In genomic region chr7:99407849-99408346, GRCh38 we compare ENCODE assay signal across 8 cellular contexts. TPM values are rescaled to one million over a fixed set of nuclear protein-coding genes. Genes with fewer than 3 reads are reported as not detected.
DNase-seq lines count a peak whose midpoint lies in the region; ATAC-seq and TF ChIP-seq lines count a peak whose summit lies in the region.

No MANE protein-coding gene starts in this region.

- H3K4me1 ChIP-seq in esophagus squamous epithelium = peaks cover 22 to 58% (median 24%) of the 10 kb centered on the region in 3 donors
- peaks cover 16 to 40% (median 30%) of the 10 kb centered on the region in 4 donors for H3K4me1 ChIP-seq in transverse colon

- H3K27me3 ChIP-seq in esophagus squamous epithelium (no peaks in the 10 kb centered on the region), transverse colon (no peaks in the 10 kb centered on the region)

- 0% methylated on average over 24 to 28 of the region's 28 CpGs for WGBS in esophagus squamous epithelium, 2 donors
- 0% methylated on average over 27 of the region's 28 CpGs; no CpG with 5 or more reads in 1 of the 2 donors for WGBS in transverse colon (ENCODE audit: low coverage in 1 of 2), 2 donors

- intact Hi-C loops in esophagus squamous epithelium (cut with DNase I) (no loop called here), transverse colon (cut with DNase I; ENCODE audit: low total_unique reads) (no loop called here)

- TF ChIP-seq POLR2A in esophagus squamous epithelium (IDR thresholded peaks at IDR 0.05) (no peak), transverse colon (IDR thresholded peaks at IDR 0.05) (no peak)

- H3K9me3 ChIP-seq in esophagus squamous epithelium (no peaks in the 10 kb centered on the region), transverse colon (no peaks in the 10 kb centered on the region)

- peaks cover 62% of the 10 kb centered on the region for H3K4me1 Mint-ChIP-seq in activated T-cell treated with anti-CD3 and anti-CD28 coated beads, Interleukin-2, amount 50 U/mL, for 24 hours (ENCODE audit: low read depth)
- H3K4me1 Mint-ChIP-seq in naive thymus-derived CD8-positive, alpha-beta T cell = peaks cover 40 to 74% (median 58%) of the 10 kb centered on the region in 4 donors

- H3K4me3 ChIP-seq in esophagus squamous epithelium = peak overlapping the region; percentile 74 to 98 (median 92)
- H3K4me3 ChIP-seq in transverse colon = peak overlapping the region; percentile 85 to 99 (median 88)

- no peaks in the 10 kb centered on the region for H3K9me3 Mint-ChIP-seq in activated T-cell treated with anti-CD3 and anti-CD28 coated beads, Interleukin-2, amount 50 U/mL, for 24 hours
- H3K9me3 Mint-ChIP-seq in naive thymus-derived CD8-positive, alpha-beta T cell = no peaks in the 10 kb centered on the region

- in situ Hi-C loops in transverse colon (cut with MboI; ENCODE audit: low pct_ligation_motif_present in 1 of 4, low pct_unique_long_range_greater_than_20kb in 1 of 4, low sequenced_read_pairs in 3 of 4) = no loop called here

- TF ChIP-seq EP300 in transverse colon (IDR thresholded peaks at IDR 0.05; ENCODE audit: low read depth) = no peak

- ATAC-seq in GM18517 (IDR thresholded peaks at IDR 0.05; ENCODE audit: unreplicated experiment) (peak; percentile 6), HG03159 (IDR thresholded peaks at IDR 0.05; ENCODE audit: unreplicated experiment) (no peak)
- peak; percentile 9 to 23 for ATAC-seq in naive thymus-derived CD8-positive, alpha-beta T cell

- peak overlapping the region; percentile 100 for H3K27ac Mint-ChIP-seq in activated T-cell treated with anti-CD3 and anti-CD28 coated beads, Interleukin-2, amount 50 U/mL, for 24 hours
- peak overlapping the region; percentile 82 to 99 (median 98) for H3K27ac Mint-ChIP-seq in naive thymus-derived CD8-positive, alpha-beta T cell

- DNase-seq in AG08395 (ENCODE audit: low spot score) (peak; percentile 89), NCI-H2081 (lab: John Stamatoyannopoulos, UW) (peak; percentile 40 to 70), esophagus squamous epithelium (lab: John Stamatoyannopoulos, UW) (no peak), transverse colon (peak; percentile 50)
- no peak for DNase-seq in activated T-cell treated with anti-CD3 and anti-CD28 coated beads, Interleukin-2, amount 50 U/mL, for 24 hours
- DNase-seq in naive thymus-derived CD8-positive, alpha-beta T cell = peak in 6 of 10 donors; percentile 23 to 38 (median 30)

- H3K36me3 ChIP-seq in esophagus squamous epithelium = peaks cover 6 to 56% (median 19%) of the 10 kb centered on the region in 3 donors
- H3K36me3 ChIP-seq in transverse colon = peaks cover 0 to 24% (median 10%) of the 10 kb centered on the region in 4 donors

- peaks cover 91% of the 10 kb centered on the region for H3K36me3 Mint-ChIP-seq in activated T-cell treated with anti-CD3 and anti-CD28 coated beads, Interleukin-2, amount 50 U/mL, for 24 hours (ENCODE audit: low read depth)
- H3K36me3 Mint-ChIP-seq in naive thymus-derived CD8-positive, alpha-beta T cell = peaks cover 5 to 43% (median 8%) of the 10 kb centered on the region in 3 donors

- TF ChIP-seq CTCF in esophagus squamous epithelium (IDR thresholded peaks at IDR 0.05) = no peak
- TF ChIP-seq CTCF in transverse colon (IDR thresholded peaks at IDR 0.05) = no peak

- POLR2A ChIA-PET in naive thymus-derived CD8-positive, alpha-beta T cell (lab: Charles Lee) = interaction anchor here (0.8 to 6.2 kb wide), 18 partner anchors 9 to 1022 kb away, joined by 3 to 102 read pairs (median 9); partner anchors contain the start of genes ARPC1B, CPSF4, MEPCE and PTCD1

- peak overlapping the region; percentile 96 to 99 (median 98) for H3K27ac ChIP-seq in esophagus squamous epithelium
- peak overlapping the region; percentile 91 to 99 (median 93) for H3K27ac ChIP-seq in transverse colon

- no peaks in the 10 kb centered on the region for H3K27me3 Mint-ChIP-seq in activated T-cell treated with anti-CD3 and anti-CD28 coated beads, Interleukin-2, amount 50 U/mL, for 24 hours
- no peaks in the 10 kb centered on the region for H3K27me3 Mint-ChIP-seq in naive thymus-derived CD8-positive, alpha-beta T cell

- H3K4me3 Mint-ChIP-seq in activated T-cell treated with anti-CD3 and anti-CD28 coated beads, Interleukin-2, amount 50 U/mL, for 24 hours = peak overlapping the region; percentile 94
- H3K4me3 Mint-ChIP-seq in naive thymus-derived CD8-positive, alpha-beta T cell = peak overlapping the region; percentile 91 to 100 (median 96)

RNA-seq across cellular contexts. Expression of gene PDAP1, which starts 0.5 kb away (rescaled TPM):
- total RNA-seq in esophagus squamous epithelium (100 to 1,000 TPM in 2 of 4 donors, 10 to 100 TPM in 2; 79.2 to 120 (median 98.3) TPM), transverse colon (10 to 100 TPM; 27.7 to 54.9 (median 49.9) TPM)
- total RNA-seq in naive thymus-derived CD8-positive, alpha-beta T cell = 10 to 100 TPM; 70.2 to 75.1 TPM
- polyA plus RNA-seq in naive thymus-derived CD8-positive, alpha-beta T cell = 10 to 100 TPM; 24.0 to 35.6 (median 33.4) TPM

RNA-seq across cellular contexts. Expression of gene BUD31, which starts 0.9 kb away (rescaled TPM):
- 10 to 100 TPM; 46.9 to 59.1 (median 55.9) TPM for total RNA-seq in esophagus squamous epithelium
- total RNA-seq in naive thymus-derived CD8-positive, alpha-beta T cell = 10 to 100 TPM; 61.7 to 74.6 TPM
- 100 to 1,000 TPM; 151 to 216 (median 170) TPM for polyA plus RNA-seq in naive thymus-derived CD8-positive, alpha-beta T cell
- 100 to 1,000 TPM in 1 of 4 donors, 10 to 100 TPM in 2, 1 to 10 TPM in 1; 5.0 to 167 (median 50.1) TPM for total RNA-seq in transverse colon

RNA-seq across cellular contexts. Expression of gene PTCD1, which starts 30.7 kb away (rescaled TPM):
- total RNA-seq in esophagus squamous epithelium (10 to 100 TPM in 1 of 4 donors, 1 to 10 TPM in 3; 5.7 to 12.7 (median 6.6) TPM), transverse colon (10 to 100 TPM in 1 of 4 donors, 1 to 10 TPM in 3; 1.8 to 38.2 (median 5.5) TPM)
- total RNA-seq in naive thymus-derived CD8-positive, alpha-beta T cell = 10 to 100 TPM; 11.5 to 13.8 TPM
- polyA plus RNA-seq in naive thymus-derived CD8-positive, alpha-beta T cell = 1 to 10 TPM; 2.0 to 3.9 (median 3.2) TPM

RNA-seq across cellular contexts. Expression of gene CPSF4, which starts 30.8 kb away (rescaled TPM):
- total RNA-seq in esophagus squamous epithelium = 10 to 100 TPM; 15.1 to 29.2 (median 19.4) TPM
- total RNA-seq in naive thymus-derived CD8-positive, alpha-beta T cell = 10 to 100 TPM; 48.6 to 55.2 TPM
- 10 to 100 TPM; 22.9 to 31.3 (median 28.1) TPM for polyA plus RNA-seq in naive thymus-derived CD8-positive, alpha-beta T cell
- 10 to 100 TPM; 20.7 to 65.5 (median 24.8) TPM for total RNA-seq in transverse colon

RNA-seq across cellular contexts. Expression of gene ARPC1B, which starts 33.4 kb away (rescaled TPM):
- 100 to 1,000 TPM in 3 of 4 donors, 10 to 100 TPM in 1; 27.9 to 166 (median 128) TPM for total RNA-seq in esophagus squamous epithelium
- total RNA-seq in naive thymus-derived CD8-positive, alpha-beta T cell = 100 to 1,000 TPM; 165 to 170 TPM
- polyA plus RNA-seq in naive thymus-derived CD8-positive, alpha-beta T cell = 100 to 1,000 TPM; 597 to 712 (median 662) TPM
- total RNA-seq in transverse colon = 100 to 1,000 TPM; 138 to 346 (median 186) TPM

Comparison
In these comparisons a context has a peak if more than half of its experiments do, and no peak if none do; other contexts are left out.
1. DNase-seq: peak in AG08395 (single experiment), NCI-H2081 (2 of 2), naive thymus-derived CD8-positive, alpha-beta T cell (6 of 10) and transverse colon (single experiment); none in activated T-cell treated with anti-CD3 and anti-CD28 coated beads, Interleukin-2, amount 50 U/mL, for 24 hours (single experiment) and esophagus squamous epithelium (single experiment).